8 cellular contexts compared by ENCODE assay signal in genomic region chr16:67893791-67894399, GRCh38. TPM values are rescaled to one million over a fixed set of nuclear protein-coding genes. Genes with fewer than 3 reads are reported as not detected.
DNase-seq lines count a peak whose midpoint lies in the region; ATAC-seq and TF ChIP-seq lines count a peak whose summit lies in the region.

No MANE protein-coding gene starts in this region.

- H3K4me3 ChIP-seq in OCI-LY7 (ENCODE audit: low read depth, low read length, poor library complexity, severe bottlenecking) (peak overlapping the region; percentile 99), prostate gland (peak overlapping the region; percentile 91 to 96)

- peaks cover 15% of the 10 kb centered on the region; the same call in 1 of the 2 replicates for H3K79me2 ChIP-seq in OCI-LY7 (ENCODE audit: insufficient read depth, low read depth, low read length)

- H3K27ac ChIP-seq in OCI-LY7 (ENCODE audit: low read depth, low read length, poor library complexity, severe bottlenecking) (peak overlapping the region; percentile 24), prostate gland (peak overlapping the region; percentile 94 to 95)

- no peaks in the 10 kb centered on the region for H3K9me2 ChIP-seq in OCI-LY7 (ENCODE audit: insufficient read depth, low read length)

- H3K36me3 ChIP-seq in OCI-LY7 (ENCODE audit: insufficient read depth, low read length): no peaks in the 10 kb centered on the region
- no peaks in the 10 kb centered on the region for H3K36me3 ChIP-seq in prostate gland

- TF ChIP-seq CTCF in OCI-LY7 (conservative IDR thresholded peaks at IDR 0.05; ENCODE audit: low read length): no peak
- no peak for TF ChIP-seq CTCF in prostate gland (IDR thresholded peaks at IDR 0.05)

- no TSS peak for BruUV-seq in OCI-LY7 (replicated peaks; lab: Mats Ljungman, UMichigan)

- no peaks in the 10 kb centered on the region for H3K27me3 ChIP-seq in prostate gland (replicated peaks; ENCODE audit: insufficient read depth)

- ATAC-seq in GM18873 (IDR thresholded peaks at IDR 0.05; ENCODE audit: low FRiP score, unreplicated experiment) (peak; percentile 19), esophagus mucosa (peak; percentile 31)

- intact Hi-C loops in OCI-LY7 (cut with micrococcal nuclease; ENCODE audit: unreplicated experiment) (no loop called here), prostate gland (cut with DNase I) (no loop called here)

- no peaks in the 10 kb centered on the region for H4K20me1 ChIP-seq in OCI-LY7 (ENCODE audit: insufficient read depth, low read length)

- TF ChIP-seq POLR2A in prostate gland (IDR thresholded peaks at IDR 0.05): no peak

- CTCF ChIA-PET in OCI-LY7 (lab: Charles Lee; ENCODE audit: unreplicated experiment): no interaction called here

- H3K4me1 ChIP-seq in OCI-LY7 (ENCODE audit: insufficient read depth, low read length, poor library complexity, severe bottlenecking): peaks cover 15% of the 10 kb centered on the region
- peaks cover 6% of the 10 kb centered on the region for H3K4me1 ChIP-seq in prostate gland (replicated peaks)

- POLR2A ChIA-PET in OCI-LY7 (lab: Charles Lee): interaction anchor here (1.0 to 1.5 kb wide), 2 partner anchors 129 to 170 kb away, joined by 3 read pairs; partner anchors contain the start of genes DDX28 and DUS2

- H3K4me2 ChIP-seq in OCI-LY7 (ENCODE audit: low read length): peak overlapping the region; percentile 94

- peak overlapping the region; percentile 58; the same call in 1 of the 2 replicates for H2AFZ ChIP-seq in OCI-LY7 (ENCODE audit: low read length)

- DNase-seq in OCI-LY7 (ENCODE audit: low spot score): no peak
- no peak for DNase-seq in prostate gland (ENCODE audit: low spot score)
- DNase-seq in mucosa of gallbladder (ENCODE audit: low spot score): no peak
- DNase-seq in NK-92 treated with Interleukin-12 subunit alpha and Interleukin-12 subunit beta, amount 100 ng/mL, for 24 hours (lab: John Stamatoyannopoulos, UW): no peak
- no peak for DNase-seq in activated effector memory CD4-positive, alpha-beta T cell treated with Interleukin-2 at 50 U/mL for 16 hours
- DNase-seq in stimulated activated naive CD4-positive, alpha-beta T cell (lab: John Stamatoyannopoulos, UW): no peak

- WGBS in prostate gland: 17% methylated on average over 11 of the region's 11 CpGs

- no peaks in the 10 kb centered on the region for H3K9me3 ChIP-seq in OCI-LY7 (ENCODE audit: low read length)
- H3K9me3 ChIP-seq in prostate gland: no peaks in the 10 kb centered on the region

RNA-seq across cellular contexts. Expression of gene PSKH1, which starts 0.8 kb away (rescaled TPM):
- total RNA-seq in OCI-LY7 (2014; rRNA removed; shearing (Covaris generic)): 9.7 and 10.4 TPM in 2 replicates
- total RNA-seq in OCI-LY7 (2022) (23.8 and 27.1 TPM in 2 replicates), esophagus mucosa (15.5 TPM), prostate gland (10 to 100 TPM; 16.7 to 53.2 TPM), mucosa of gallbladder (31.6 TPM)

RNA-seq across cellular contexts. Expression of gene NRN1L, which starts 9.2 kb away (rescaled TPM):
- total RNA-seq in OCI-LY7 (2014; rRNA removed; shearing (Covaris generic)): 0.66 and 1.7 TPM in 2 replicates
- 0.80 and 1.2 TPM in 2 replicates for total RNA-seq in OCI-LY7 (2022)
- total RNA-seq in esophagus mucosa: not detected
- 1 to 10 TPM; 4.0 to 4.4 TPM for total RNA-seq in prostate gland
- 1.2 TPM for total RNA-seq in mucosa of gallbladder

RNA-seq across cellular contexts. Expression of gene EDC4, which starts 21.0 kb away (rescaled TPM):
- 58.4 and 89.6 TPM in 2 replicates for total RNA-seq in OCI-LY7 (2014; rRNA removed; shearing (Covaris generic))
- total RNA-seq in OCI-LY7 (2022) (86.6 and 100 TPM in 2 replicates), esophagus mucosa (32.7 TPM), prostate gland (10 to 100 TPM; 47.3 to 76.5 TPM), mucosa of gallbladder (59.5 TPM)

RNA-seq across cellular contexts. Expression of gene CTRL, which starts 37.8 kb away (rescaled TPM):
- total RNA-seq in OCI-LY7 (2014; rRNA removed; shearing (Covaris generic)): 5.9 and 9.6 TPM in 2 replicates
- 4.0 and 5.1 TPM in 2 replicates for total RNA-seq in OCI-LY7 (2022)
- 0.64 TPM for total RNA-seq in esophagus mucosa
- total RNA-seq in prostate gland: under 1 TPM in 1 of 2 donors, not detected in 1; 0.85 TPM
- 1.1 TPM for total RNA-seq in mucosa of gallbladder

RNA-seq across cellular contexts. Expression of gene PSMB10, which starts 42.8 kb away (rescaled TPM):
- 179 and 227 TPM in 2 replicates for total RNA-seq in OCI-LY7 (2014; rRNA removed; shearing (Covaris generic))
- 89.9 and 98.2 TPM in 2 replicates for total RNA-seq in OCI-LY7 (2022)
- 25.9 TPM for total RNA-seq in esophagus mucosa
- 10 to 100 TPM; 29.9 to 42.5 TPM for total RNA-seq in prostate gland
- total RNA-seq in mucosa of gallbladder: 68.8 TPM
